ENCODE assay signal across 19 cellular contexts in genomic region chr1:88768816-88769215, GRCh38.
DNase-seq lines count a peak whose midpoint lies in the region; ATAC-seq and TF ChIP-seq lines count a peak whose summit lies in the region.
"Had no signal": no experiment of that assay in that cellular context is flagged by ENCODE, and none has a peak within 500 bp of the region (broad histone marks: within the 10 kb centered on the region; RNA-seq: fewer than 3 reads in every experiment).

No MANE protein-coding gene starts in this region.

- no peak overlapping the region for H3K4me3 ChIP-seq in H7 (ENCODE audit: insufficient read depth, low read depth, low read length)
- no peak overlapping the region for H3K4me3 ChIP-seq in endodermal cell (ENCODE audit: low read length)
- no peak overlapping the region for H3K4me3 ChIP-seq in neutrophil (ENCODE audit: low read depth in 1 of 2, low read length in 1 of 2)
- H3K4me3 ChIP-seq: SJCRH30, vagina had no signal

- peaks cover 1% of the 10 kb centered on the region for H3K36me3 ChIP-seq in H7 (replicated peaks; ENCODE audit: control insufficient read depth, insufficient read depth, low read length)
- H3K36me3 ChIP-seq in endodermal cell (ENCODE audit: control insufficient read depth, insufficient read depth, low read length), result peaks cover 53% of the 10 kb centered on the region
- peaks cover 39% of the 10 kb centered on the region for H3K36me3 ChIP-seq in neutrophil

- no peaks in the 10 kb centered on the region for H3K27me3 Mint-ChIP-seq in CD14-positive monocyte (ENCODE audit: low read depth in 3 of 3)
- no peaks in the 10 kb centered on the region for H3K27me3 Mint-ChIP-seq in endodermal cell (ENCODE audit: insufficient read depth)
- H3K27me3 Mint-ChIP-seq: activated CD8-positive, alpha-beta memory T cell treated with anti-CD3 and anti-CD28 coated beads, Interleukin-2, amount 10 ng/mL, durations not matched to agents 7 days and 5 days; natural killer cell treated with Interleukin-12 subunit alpha and Interleukin-12 subunit beta and Interleukin-15 and Interleukin-18, amount 100 ng/mL, for 72 hours had no signal

- peak overlapping the region in 4 of 7 donors; percentile 8 to 55 (median 24) for H3K27ac Mint-ChIP-seq in CD14-positive monocyte
- H3K27ac Mint-ChIP-seq in endodermal cell, result peak overlapping the region; percentile 36
- H3K27ac Mint-ChIP-seq: activated CD8-positive, alpha-beta memory T cell treated with anti-CD3 and anti-CD28 coated beads, Interleukin-2, amount 10 ng/mL, durations not matched to agents 7 days and 5 days; natural killer cell treated with Interleukin-12 subunit alpha and Interleukin-12 subunit beta and Interleukin-15 and Interleukin-18, amount 100 ng/mL, for 72 hours had no signal

- H3K9me3 ChIP-seq in endodermal cell (ENCODE audit: control insufficient read depth, low read length) (no peaks in the 10 kb centered on the region), neutrophil (no peaks in the 10 kb centered on the region)
- H3K9me3 ChIP-seq: SJCRH30, vagina had no signal

- H3K4me1 ChIP-seq in endodermal cell (ENCODE audit: control insufficient read depth, insufficient read depth, low read length) (no peaks in the 10 kb centered on the region), neutrophil (ENCODE audit: control insufficient read depth in 1 of 2, insufficient read depth in 1 of 2, low read depth in 1 of 2, low read length in 1 of 2) (peaks cover 0 to 3% of the 10 kb centered on the region in 2 experiments)
- H3K4me1 ChIP-seq: SJCRH30 had no signal

- H3K9me3 Mint-ChIP-seq in CD14-positive monocyte (peaks cover 0 to 1% (median 0%) of the 10 kb centered on the region in 7 donors), endodermal cell (peaks cover 3% of the 10 kb centered on the region)
- H3K9me3 Mint-ChIP-seq: immature natural killer cell; natural killer cell treated with Interleukin-12 subunit alpha and Interleukin-12 subunit beta and Interleukin-15 and Interleukin-18, amount 100 ng/mL, for 72 hours had no signal

- no peak overlapping the region for H3K4me3 Mint-ChIP-seq in CD14-positive monocyte
- no peak overlapping the region for H3K4me3 Mint-ChIP-seq in endodermal cell
- H3K4me3 Mint-ChIP-seq: activated CD8-positive, alpha-beta memory T cell treated with anti-CD3 and anti-CD28 coated beads, Interleukin-2, amount 10 ng/mL, durations not matched to agents 7 days and 5 days; immature natural killer cell; natural killer cell treated with Interleukin-12 subunit alpha and Interleukin-12 subunit beta and Interleukin-15 and Interleukin-18, amount 100 ng/mL, for 72 hours had no signal

- 83 to 94% methylated on average over 2 to 5 of the region's 5 CpGs for WGBS in endodermal cell (ENCODE audit: insufficient coverage in 1 of 2, insufficient read length in 1 of 2), 2 experiments

- no peak for ATAC-seq in HG02759 (IDR thresholded peaks at IDR 0.05; ENCODE audit: unreplicated experiment)
- ATAC-seq: activated CD4-positive, CD25-positive, alpha-beta regulatory T cell treated with anti-CD3 and anti-CD28 coated beads, Interleukin-2, amount 50 U/mL, for 24 hours; activated CD8-positive, alpha-beta memory T cell treated with anti-CD3 and anti-CD28 coated beads, Interleukin-2, amount 10 ng/mL, durations not matched to agents 7 days and 5 days; natural killer cell treated with Interleukin-12 subunit alpha and Interleukin-12 subunit beta and Interleukin-15 and Interleukin-18, amount 100 ng/mL, for 72 hours had no signal

- H3K9ac ChIP-seq in endodermal cell (ENCODE audit: extremely low read depth, low read length, poor library complexity, severe bottlenecking), result no peak overlapping the region

- intact Hi-C loops in CD14-positive monocyte (cut with micrococcal nuclease), result no loop called here

- DNase-seq in CD14-positive monocyte (ENCODE audit: low spot score), result no peak
- DNase-seq in H7, result peak; percentile 4
- DNase-seq in endodermal cell, result no peak
- DNase-seq in NCI-H146 (lab: John Stamatoyannopoulos, UW), result no peak
- DNase-seq in NCI-H2171 treated with DMSO at 0.1 percent for 48 hours (lab: John Stamatoyannopoulos, UW), result no peak
- no peak for DNase-seq in ecto neural progenitor cell (ENCODE audit: low spot score)
- DNase-seq: activated CD8-positive, alpha-beta memory T cell treated with anti-CD3 and anti-CD28 coated beads, Interleukin-2, amount 10 ng/mL, durations not matched to agents 7 days and 5 days; activated naive CD4-positive, alpha-beta T cell; brain microvascular endothelial cell; immature natural killer cell; NCI-H1930; NCI-H510A; SJCRH30; stimulated activated naive CD4-positive, alpha-beta T cell treated with Interleukin-2 at 50 U/mL for 16 hours had no signal

- H3K4me1 Mint-ChIP-seq in CD14-positive monocyte (no peaks in the 10 kb centered on the region), endodermal cell (peaks cover 8% of the 10 kb centered on the region)

- H3K27me3 ChIP-seq in H7 (ENCODE audit: control insufficient read depth, insufficient read depth, low read length) (no peaks in the 10 kb centered on the region), endodermal cell (ENCODE audit: control insufficient read depth, insufficient read depth, low read length, poor library complexity, severe bottlenecking) (no peaks in the 10 kb centered on the region), neutrophil (no peaks in the 10 kb centered on the region)
- H3K27me3 ChIP-seq: brain microvascular endothelial cell, SJCRH30, vagina had no signal

- TF ChIP-seq CTCF in CD14-positive monocyte (IDR thresholded peaks at IDR 0.05), result no peak
- no peak for TF ChIP-seq CTCF in endodermal cell (conservative IDR thresholded peaks at IDR 0.05)
- no peak for TF ChIP-seq CTCF in neutrophil (IDR thresholded peaks at IDR 0.05)

- H3K36me3 Mint-ChIP-seq in CD14-positive monocyte, result peaks cover 51 to 60% of the 10 kb centered on the region in 2 donors
- peaks cover 60% of the 10 kb centered on the region for H3K36me3 Mint-ChIP-seq in endodermal cell (ENCODE audit: low read depth)
- H3K36me3 Mint-ChIP-seq: natural killer cell treated with Interleukin-12 subunit alpha and Interleukin-12 subunit beta and Interleukin-15 and Interleukin-18, amount 100 ng/mL, for 72 hours had no signal

- no peak overlapping the region for H3K27ac ChIP-seq in endodermal cell (ENCODE audit: low read depth, low read length)
- peak overlapping the region; percentile 36 for H3K27ac ChIP-seq in neutrophil
- H3K27ac ChIP-seq: brain microvascular endothelial cell, SJCRH30, vagina had no signal
